In genomic region chr20:50381771-50382593, GRCh38 we compare ENCODE assay signal across 8 cellular contexts.
A peak's percentile ranks its signal among the peaks of the same experiment; 100 is the strongest.
DNase-seq lines count a peak whose midpoint lies in the region; ATAC-seq lines count a peak whose summit lies in the region.
"Had no signal": no experiment of that assay in that cellular context is flagged by ENCODE, and none has a peak within 500 bp of the region (broad histone marks: within the 10 kb centered on the region; RNA-seq: fewer than 3 reads in every experiment).

No MANE protein-coding gene starts in this region.

- no peaks in the 10 kb centered on the region for H3K27me3 Mint-ChIP-seq in T-helper 1 cell treated with Interleukin-12 subunit alpha and Interleukin-12 subunit beta and Interleukin-4 antibody, amounts not matched to agents 30 μg/mL and 1 μg/mL, for 36 hours (ENCODE audit: low read depth)

- H3K27ac Mint-ChIP-seq in T-helper 1 cell treated with Interleukin-12 subunit alpha and Interleukin-12 subunit beta and Interleukin-4 antibody, amounts not matched to agents 30 μg/mL and 1 μg/mL, for 36 hours = peak overlapping the region; percentile 75

- H3K4me3 Mint-ChIP-seq in T-helper 1 cell treated with Interleukin-12 subunit alpha and Interleukin-12 subunit beta and Interleukin-4 antibody, amounts not matched to agents 30 μg/mL and 1 μg/mL, for 36 hours = peak overlapping the region; percentile 55

- DNase-seq in germinal center (ENCODE audit: low spot score) = peak; percentile 16
- peak; percentile 20 for DNase-seq in superior temporal gyrus (ENCODE audit: extremely low spot score)
- DNase-seq in NCI-H2029 (lab: John Stamatoyannopoulos, UW) = no peak
- DNase-seq in islet precursor cell = no peak
- DNase-seq: foreskin fibroblast had no signal

- peaks cover 57% of the 10 kb centered on the region for H3K4me1 Mint-ChIP-seq in T-helper 1 cell treated with Interleukin-12 subunit alpha and Interleukin-12 subunit beta and Interleukin-4 antibody, amounts not matched to agents 30 μg/mL and 1 μg/mL, for 36 hours (ENCODE audit: low read depth)

- no peaks in the 10 kb centered on the region for H3K9me3 Mint-ChIP-seq in T-helper 1 cell treated with Interleukin-12 subunit alpha and Interleukin-12 subunit beta and Interleukin-4 antibody, amounts not matched to agents 30 μg/mL and 1 μg/mL, for 36 hours

- ATAC-seq in GM21447 (IDR thresholded peaks at IDR 0.05; ENCODE audit: unreplicated experiment) (peak; percentile 61), GM18502 (IDR thresholded peaks at IDR 0.05; ENCODE audit: poor library complexity, unreplicated experiment) (no peak)

- peaks cover 4% of the 10 kb centered on the region for H3K36me3 Mint-ChIP-seq in T-helper 1 cell treated with Interleukin-12 subunit alpha and Interleukin-12 subunit beta and Interleukin-4 antibody, amounts not matched to agents 30 μg/mL and 1 μg/mL, for 36 hours (ENCODE audit: low read depth)

Comparison
In these comparisons a context has a peak if more than half of its experiments do, and no peak if none do; other contexts are left out.
1. DNase-seq: peak in germinal center (single experiment) and superior temporal gyrus (single experiment); none in NCI-H2029 (single experiment) and islet precursor cell (single experiment).